ENCODE assay signal across 10 cellular contexts in genomic region chr16:29156511-29156910, GRCh38.
A peak's percentile ranks its signal among the peaks of the same experiment; 100 is the strongest.
DNase-seq lines count a peak whose midpoint lies in the region; ATAC-seq and TF ChIP-seq lines count a peak whose summit lies in the region.
"Had no signal": no experiment of that assay in that cellular context is flagged by ENCODE, and none has a peak within 500 bp of the region (broad histone marks: within the 10 kb centered on the region; RNA-seq: fewer than 3 reads in every experiment).

No MANE protein-coding gene starts in this region.

- no peaks in the 10 kb centered on the region for H3K9me3 Mint-ChIP-seq in CD8-positive, alpha-beta T cell

- ATAC-seq in CD8-positive, alpha-beta T cell, result no peak
- ATAC-seq in RWPE2 (ENCODE audit: low read depth) (no peak), body of pancreas (no peak)

- no peak overlapping the region for H3K4me3 Mint-ChIP-seq in CD8-positive, alpha-beta T cell

- no peak for DNase-seq in CD8-positive, alpha-beta T cell
- DNase-seq in RWPE2 (ENCODE audit: low spot score) (no peak), esophagus muscularis mucosa (ENCODE audit: extremely low spot score) (no peak), ovary (peak in 3 of 5 donors; percentile 39 to 46 (median 44)), body of pancreas (no peak), BE2C (no peak), NCI-H1930 (lab: John Stamatoyannopoulos, UW) (no peak), NCI-H748 (lab: John Stamatoyannopoulos, UW; ENCODE audit: unreplicated experiment) (no peak)

- no peak overlapping the region for H3K4me3 ChIP-seq in CD8-positive, alpha-beta T cell (ENCODE audit: low read depth, low read length)
- no peak overlapping the region for H3K4me3 ChIP-seq in RWPE2 (ENCODE audit: severe bottlenecking)
- H3K4me3 ChIP-seq in esophagus muscularis mucosa, result no peak overlapping the region
- no peak overlapping the region for H3K4me3 ChIP-seq in ovary
- H3K4me3 ChIP-seq in body of pancreas, result no peak overlapping the region
- H3K4me3 ChIP-seq in BE2C (ENCODE audit: low read depth, low read length), result no peak overlapping the region

- H3K27me3 ChIP-seq in CD8-positive, alpha-beta T cell (ENCODE audit: insufficient read depth, low read length), result no peaks in the 10 kb centered on the region
- H3K27me3 ChIP-seq in RWPE2 (ENCODE audit: insufficient read depth, poor library complexity, severe bottlenecking), result no peaks in the 10 kb centered on the region
- no peaks in the 10 kb centered on the region for H3K27me3 ChIP-seq in esophagus muscularis mucosa
- H3K27me3 ChIP-seq in ovary, result no peaks in the 10 kb centered on the region
- H3K27me3 ChIP-seq in body of pancreas, result no peaks in the 10 kb centered on the region
- H3K27me3 ChIP-seq in BE2C, result no peaks in the 10 kb centered on the region

- CTCF ChIA-PET in CD8-positive, alpha-beta T cell (lab: Charles Lee), result no interaction called here

- POLR2A ChIA-PET in CD8-positive, alpha-beta T cell (lab: Charles Lee), result no interaction called here

- TF ChIP-seq EP300 in esophagus muscularis mucosa (IDR thresholded peaks at IDR 0.05), result no peak
- no peak for TF ChIP-seq EP300 in ovary (IDR thresholded peaks at IDR 0.05)

- intact Hi-C loops in CD8-positive, alpha-beta T cell (cut with DNase I, micrococcal nuclease), result no loop called here
- intact Hi-C loops in esophagus muscularis mucosa (cut with DNase I) (no loop called here), ovary (cut with DNase I) (loop anchor here in 1 of 4 donors (2.0 kb wide), 1 partner anchor 42 kb away; no protein-coding TSS in a partner anchor), body of pancreas (cut with DNase I) (no loop called here)

- H3K27ac ChIP-seq in CD8-positive, alpha-beta T cell (ENCODE audit: low read depth, low read length), result peak overlapping the region; percentile 9
- peak overlapping the region; percentile 42 for H3K27ac ChIP-seq in RWPE2 (ENCODE audit: poor library complexity, severe bottlenecking)
- H3K27ac ChIP-seq in esophagus muscularis mucosa (replicated peaks in 1 of 4), result peak overlapping the region; percentile 57 to 80 (median 70)
- peak overlapping the region; percentile 37 to 95 for H3K27ac ChIP-seq in ovary
- H3K27ac ChIP-seq in body of pancreas, result peak overlapping the region in 1 of 4 donors; percentile 16
- H3K27ac ChIP-seq: KMS-11, VCaP had no signal

- peaks cover 52% of the 10 kb centered on the region for H3K4me1 ChIP-seq in CD8-positive, alpha-beta T cell (ENCODE audit: insufficient read depth, low read length)
- H3K4me1 ChIP-seq in RWPE2 (ENCODE audit: insufficient read depth, poor library complexity, severe bottlenecking), result peaks cover 13% of the 10 kb centered on the region
- H3K4me1 ChIP-seq in esophagus muscularis mucosa, result peaks cover 23 to 44% (median 36%) of the 10 kb centered on the region in 4 donors
- peaks cover 44% of the 10 kb centered on the region for H3K4me1 ChIP-seq in ovary (ENCODE audit: insufficient read depth)
- H3K4me1 ChIP-seq in body of pancreas, result no peaks in the 10 kb centered on the region
- peaks cover 9% of the 10 kb centered on the region; the same call in 1 of the 2 replicates for H3K4me1 ChIP-seq in BE2C

- no peaks in the 10 kb centered on the region for H3K36me3 ChIP-seq in CD8-positive, alpha-beta T cell (ENCODE audit: insufficient read depth, low read length)
- H3K36me3 ChIP-seq in RWPE2 (ENCODE audit: low read depth) (no peaks in the 10 kb centered on the region), esophagus muscularis mucosa (peaks cover 0 to 5% (median 2%) of the 10 kb centered on the region in 4 donors), ovary (no peaks in the 10 kb centered on the region), body of pancreas (replicated peaks in 1 of 2; ENCODE audit: insufficient read depth in 1 of 2, low read depth in 2 of 2) (no peaks in the 10 kb centered on the region), BE2C (no peaks in the 10 kb centered on the region)

- H3K4me1 Mint-ChIP-seq in CD8-positive, alpha-beta T cell (ENCODE audit: low read depth), result peaks cover 45% of the 10 kb centered on the region

- no peaks in the 10 kb centered on the region for H3K27me3 Mint-ChIP-seq in CD8-positive, alpha-beta T cell (ENCODE audit: low read depth)

- no peak for TF ChIP-seq CTCF in CD8-positive, alpha-beta T cell (IDR thresholded peaks at IDR 0.05)
- TF ChIP-seq CTCF in RWPE2 (IDR thresholded peaks at IDR 0.05; ENCODE audit: poor library complexity, severe bottlenecking), result no peak
- TF ChIP-seq CTCF in esophagus muscularis mucosa (IDR thresholded peaks at IDR 0.05), result no peak
- TF ChIP-seq CTCF in ovary (IDR thresholded peaks at IDR 0.05), result no peak
- TF ChIP-seq CTCF in body of pancreas (IDR thresholded peaks at IDR 0.05), result no peak
- TF ChIP-seq CTCF in BE2C (IDR thresholded peaks at IDR 0.05; ENCODE audit: low read depth, low read length), result no peak

- H3K36me3 Mint-ChIP-seq in CD8-positive, alpha-beta T cell, result peaks cover 21% of the 10 kb centered on the region

- H3K27ac Mint-ChIP-seq in CD8-positive, alpha-beta T cell, result peak overlapping the region; percentile 94

- WGBS in esophagus muscularis mucosa, result 79% methylated on average over 10 of the region's 11 CpGs
- 33 to 54% (median 38%) methylated on average over 11 of the region's 11 CpGs for WGBS in ovary, 3 donors
- 52 to 56% methylated on average over 8 to 11 of the region's 11 CpGs for WGBS in body of pancreas, 2 donors

- H3K9me3 ChIP-seq in CD8-positive, alpha-beta T cell (ENCODE audit: low read length), result no peaks in the 10 kb centered on the region
- H3K9me3 ChIP-seq in RWPE2 (ENCODE audit: severe bottlenecking) (no peaks in the 10 kb centered on the region), esophagus muscularis mucosa (no peaks in the 10 kb centered on the region), ovary (no peaks in the 10 kb centered on the region), body of pancreas (no peaks in the 10 kb centered on the region), BE2C (no peaks in the 10 kb centered on the region)

- no peak for TF ChIP-seq POLR2A in esophagus muscularis mucosa (IDR thresholded peaks at IDR 0.05; ENCODE audit: low read depth)
- TF ChIP-seq POLR2A in ovary (IDR thresholded peaks at IDR 0.05), result no peak
- no peak for TF ChIP-seq POLR2A in body of pancreas (IDR thresholded peaks at IDR 0.05)

Comparison
In these comparisons a context has a peak if more than half of its experiments do, and no peak if none do; other contexts are left out.
1. DNase-seq: peak in ovary (3 of 5); none in CD8-positive, alpha-beta T cell (0 of 7), RWPE2 (single experiment), esophagus muscularis mucosa (single experiment), body of pancreas (0 of 4), BE2C (single experiment), NCI-H1930 (0 of 2) and NCI-H748 (single experiment).